Comparison of ENCODE assay signal across 1 cellular context in the genomic region with DNA sequence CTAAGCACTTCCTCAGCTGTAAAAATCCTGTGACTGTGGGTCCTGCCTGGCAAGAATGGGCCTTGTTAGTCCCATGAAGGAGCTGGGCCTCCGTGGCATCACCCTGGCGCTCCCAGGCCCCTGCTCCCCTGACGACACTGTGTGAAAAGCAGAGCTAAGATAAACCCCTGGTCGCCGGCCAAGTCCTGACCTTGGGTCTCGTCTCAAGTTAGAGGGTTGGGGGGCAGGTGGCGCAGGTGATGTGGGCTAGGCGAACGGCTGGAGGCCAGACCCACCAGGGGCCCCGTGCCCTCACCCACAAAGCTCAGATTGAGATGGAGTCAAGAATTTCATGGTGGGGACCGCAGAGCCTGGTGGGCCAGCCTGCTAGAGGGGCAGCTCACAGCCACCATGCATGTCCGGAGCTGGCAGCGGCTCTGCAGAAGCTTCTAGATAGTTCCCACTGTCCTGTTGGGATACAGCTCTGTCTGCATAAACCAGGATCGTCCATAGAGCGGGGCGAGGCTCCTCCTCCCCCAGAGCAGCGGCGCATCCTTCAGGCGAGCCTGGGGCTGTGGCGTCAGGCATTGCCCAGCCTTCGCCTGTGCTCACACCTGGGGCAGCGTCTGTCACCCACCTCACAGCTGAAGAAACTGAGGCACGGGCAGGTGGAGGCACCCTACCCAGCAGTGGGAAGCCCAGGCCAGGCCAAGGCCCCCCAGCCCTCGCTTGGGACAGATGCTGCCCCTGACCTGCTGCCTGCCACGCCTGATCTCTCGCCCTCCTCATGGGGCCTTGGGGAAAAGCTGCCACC.
TF ChIP-seq lines count a peak whose summit lies in the region.

No MANE protein-coding gene starts in this region.

TF ChIP-seq in H1, 55 proteins besides CTCF, POLR2A, EP300 and RAD21:
- TF ChIP-seq EGR1 (IDR thresholded peaks at IDR 0.05; ENCODE audit: borderline replicate concordance, low read depth, low read length) (no peak), SIX5 (IDR thresholded peaks at IDR 0.05; ENCODE audit: low read depth, low read length) (no peak), GABPA (IDR thresholded peaks at IDR 0.05; ENCODE audit: borderline replicate concordance, insufficient read depth, low read length) (no peak), BACH1 (IDR thresholded peaks at IDR 0.05; ENCODE audit: low read length) (no peak), SP1 (IDR thresholded peaks at IDR 0.05; ENCODE audit: low read depth, low read length) (no peak), SIN3A (conservative IDR thresholded peaks at IDR 0.05 in 1 of 2, IDR thresholded peaks at IDR 0.05 in 1 of 2; ENCODE audit: low read depth in 1 of 2, low read length in 2 of 2) (no peak), ASH2L (IDR thresholded peaks at IDR 0.05; ENCODE audit: low read length) (no peak), CBX5 (IDR thresholded peaks at IDR 0.05; ENCODE audit: low read depth, low read length) (no peak), RBBP5 (IDR thresholded peaks at IDR 0.05; ENCODE audit: borderline replicate concordance, low read depth, low read length) (no peak), BRCA1 (IDR thresholded peaks at IDR 0.05; ENCODE audit: low read depth, low read length) (no peak), CEBPB (IDR thresholded peaks at IDR 0.05; ENCODE audit: low read depth, low read length) (no peak), TAF7 (optimal IDR thresholded peaks at IDR 0.05; ENCODE audit: borderline replicate concordance, low read depth, low read length) (no peak)
- TF ChIP-seq, protein P1, sequence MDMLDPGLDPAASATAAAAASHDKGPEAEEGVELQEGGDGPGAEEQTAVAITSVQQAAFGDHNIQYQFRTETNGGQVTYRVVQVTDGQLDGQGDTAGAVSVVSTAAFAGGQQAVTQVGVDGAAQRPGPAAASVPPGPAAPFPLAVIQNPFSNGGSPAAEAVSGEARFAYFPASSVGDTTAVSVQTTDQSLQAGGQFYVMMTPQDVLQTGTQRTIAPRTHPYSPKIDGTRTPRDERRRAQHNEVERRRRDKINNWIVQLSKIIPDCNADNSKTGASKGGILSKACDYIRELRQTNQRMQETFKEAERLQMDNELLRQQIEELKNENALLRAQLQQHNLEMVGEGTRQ (IDR thresholded peaks at IDR 0.05; ENCODE audit: low read length), result no peak
- TF ChIP-seq, protein P2, sequence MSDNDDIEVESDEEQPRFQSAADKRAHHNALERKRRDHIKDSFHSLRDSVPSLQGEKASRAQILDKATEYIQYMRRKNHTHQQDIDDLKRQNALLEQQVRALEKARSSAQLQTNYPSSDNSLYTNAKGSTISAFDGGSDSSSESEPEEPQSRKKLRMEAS (IDR thresholded peaks at IDR 0.05), result no peak
